In the genomic region with DNA sequence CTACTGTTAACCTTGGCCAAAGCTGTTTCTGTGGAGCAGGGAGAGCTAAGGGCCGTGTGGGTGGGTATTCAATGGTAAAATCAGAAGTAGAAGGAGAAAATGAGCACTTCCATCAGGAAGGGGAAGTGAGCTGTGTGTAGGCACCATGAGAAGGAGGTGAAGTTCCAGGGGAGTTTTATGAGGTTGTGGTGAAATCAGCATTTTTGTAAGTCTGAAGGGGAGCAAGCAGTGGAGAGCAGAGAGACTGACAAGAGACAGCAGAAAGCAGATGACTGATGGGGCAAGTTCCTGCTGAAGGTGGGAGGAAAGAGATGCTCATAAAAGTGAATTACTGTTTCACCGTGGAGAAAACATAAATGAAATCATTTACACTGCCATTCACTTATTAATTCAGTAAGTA, we compare ENCODE assay signal across 1 cellular context.
TF ChIP-seq lines count a peak whose summit lies in the region.

No MANE protein-coding gene starts in this region.

TF ChIP-seq in H1, 55 proteins besides CTCF, POLR2A, EP300 and RAD21:
- TF ChIP-seq TAF7 (optimal IDR thresholded peaks at IDR 0.05; ENCODE audit: borderline replicate concordance, low read depth, low read length) (no peak), KDM5A (IDR thresholded peaks at IDR 0.05; ENCODE audit: low read length) (no peak), RFX5 (IDR thresholded peaks at IDR 0.05; ENCODE audit: borderline replicate concordance, low read depth, low read length) (no peak), NRF1 (IDR thresholded peaks at IDR 0.05; ENCODE audit: low read depth, low read length) (no peak), PHF8 (conservative IDR thresholded peaks at IDR 0.05; ENCODE audit: low read depth, low read length) (no peak), SUZ12 (IDR thresholded peaks at IDR 0.05; ENCODE audit: low read length) (no peak), SP4 (IDR thresholded peaks at IDR 0.05; ENCODE audit: low read length) (no peak), TBP (IDR thresholded peaks at IDR 0.05; ENCODE audit: low read depth, low read length) (no peak), RBBP5 (IDR thresholded peaks at IDR 0.05; ENCODE audit: borderline replicate concordance, low read depth, low read length) (no peak), GTF2F1 (IDR thresholded peaks at IDR 0.05; ENCODE audit: borderline replicate concordance, low read depth, low read length) (no peak), GABPA (IDR thresholded peaks at IDR 0.05; ENCODE audit: borderline replicate concordance, insufficient read depth, low read length) (no peak), BACH1 (IDR thresholded peaks at IDR 0.05; ENCODE audit: low read length) (no peak), JUND (IDR thresholded peaks at IDR 0.05; ENCODE audit: low read length) (no peak), POU5F1 (IDR thresholded peaks at IDR 0.05; ENCODE audit: low read depth, low read length) (no peak), BRCA1 (IDR thresholded peaks at IDR 0.05; ENCODE audit: low read depth, low read length) (no peak), EZH2 (IDR thresholded peaks at IDR 0.05; ENCODE audit: low read depth, low read length, severe bottlenecking) (no peak)
- TF ChIP-seq, protein P1, sequence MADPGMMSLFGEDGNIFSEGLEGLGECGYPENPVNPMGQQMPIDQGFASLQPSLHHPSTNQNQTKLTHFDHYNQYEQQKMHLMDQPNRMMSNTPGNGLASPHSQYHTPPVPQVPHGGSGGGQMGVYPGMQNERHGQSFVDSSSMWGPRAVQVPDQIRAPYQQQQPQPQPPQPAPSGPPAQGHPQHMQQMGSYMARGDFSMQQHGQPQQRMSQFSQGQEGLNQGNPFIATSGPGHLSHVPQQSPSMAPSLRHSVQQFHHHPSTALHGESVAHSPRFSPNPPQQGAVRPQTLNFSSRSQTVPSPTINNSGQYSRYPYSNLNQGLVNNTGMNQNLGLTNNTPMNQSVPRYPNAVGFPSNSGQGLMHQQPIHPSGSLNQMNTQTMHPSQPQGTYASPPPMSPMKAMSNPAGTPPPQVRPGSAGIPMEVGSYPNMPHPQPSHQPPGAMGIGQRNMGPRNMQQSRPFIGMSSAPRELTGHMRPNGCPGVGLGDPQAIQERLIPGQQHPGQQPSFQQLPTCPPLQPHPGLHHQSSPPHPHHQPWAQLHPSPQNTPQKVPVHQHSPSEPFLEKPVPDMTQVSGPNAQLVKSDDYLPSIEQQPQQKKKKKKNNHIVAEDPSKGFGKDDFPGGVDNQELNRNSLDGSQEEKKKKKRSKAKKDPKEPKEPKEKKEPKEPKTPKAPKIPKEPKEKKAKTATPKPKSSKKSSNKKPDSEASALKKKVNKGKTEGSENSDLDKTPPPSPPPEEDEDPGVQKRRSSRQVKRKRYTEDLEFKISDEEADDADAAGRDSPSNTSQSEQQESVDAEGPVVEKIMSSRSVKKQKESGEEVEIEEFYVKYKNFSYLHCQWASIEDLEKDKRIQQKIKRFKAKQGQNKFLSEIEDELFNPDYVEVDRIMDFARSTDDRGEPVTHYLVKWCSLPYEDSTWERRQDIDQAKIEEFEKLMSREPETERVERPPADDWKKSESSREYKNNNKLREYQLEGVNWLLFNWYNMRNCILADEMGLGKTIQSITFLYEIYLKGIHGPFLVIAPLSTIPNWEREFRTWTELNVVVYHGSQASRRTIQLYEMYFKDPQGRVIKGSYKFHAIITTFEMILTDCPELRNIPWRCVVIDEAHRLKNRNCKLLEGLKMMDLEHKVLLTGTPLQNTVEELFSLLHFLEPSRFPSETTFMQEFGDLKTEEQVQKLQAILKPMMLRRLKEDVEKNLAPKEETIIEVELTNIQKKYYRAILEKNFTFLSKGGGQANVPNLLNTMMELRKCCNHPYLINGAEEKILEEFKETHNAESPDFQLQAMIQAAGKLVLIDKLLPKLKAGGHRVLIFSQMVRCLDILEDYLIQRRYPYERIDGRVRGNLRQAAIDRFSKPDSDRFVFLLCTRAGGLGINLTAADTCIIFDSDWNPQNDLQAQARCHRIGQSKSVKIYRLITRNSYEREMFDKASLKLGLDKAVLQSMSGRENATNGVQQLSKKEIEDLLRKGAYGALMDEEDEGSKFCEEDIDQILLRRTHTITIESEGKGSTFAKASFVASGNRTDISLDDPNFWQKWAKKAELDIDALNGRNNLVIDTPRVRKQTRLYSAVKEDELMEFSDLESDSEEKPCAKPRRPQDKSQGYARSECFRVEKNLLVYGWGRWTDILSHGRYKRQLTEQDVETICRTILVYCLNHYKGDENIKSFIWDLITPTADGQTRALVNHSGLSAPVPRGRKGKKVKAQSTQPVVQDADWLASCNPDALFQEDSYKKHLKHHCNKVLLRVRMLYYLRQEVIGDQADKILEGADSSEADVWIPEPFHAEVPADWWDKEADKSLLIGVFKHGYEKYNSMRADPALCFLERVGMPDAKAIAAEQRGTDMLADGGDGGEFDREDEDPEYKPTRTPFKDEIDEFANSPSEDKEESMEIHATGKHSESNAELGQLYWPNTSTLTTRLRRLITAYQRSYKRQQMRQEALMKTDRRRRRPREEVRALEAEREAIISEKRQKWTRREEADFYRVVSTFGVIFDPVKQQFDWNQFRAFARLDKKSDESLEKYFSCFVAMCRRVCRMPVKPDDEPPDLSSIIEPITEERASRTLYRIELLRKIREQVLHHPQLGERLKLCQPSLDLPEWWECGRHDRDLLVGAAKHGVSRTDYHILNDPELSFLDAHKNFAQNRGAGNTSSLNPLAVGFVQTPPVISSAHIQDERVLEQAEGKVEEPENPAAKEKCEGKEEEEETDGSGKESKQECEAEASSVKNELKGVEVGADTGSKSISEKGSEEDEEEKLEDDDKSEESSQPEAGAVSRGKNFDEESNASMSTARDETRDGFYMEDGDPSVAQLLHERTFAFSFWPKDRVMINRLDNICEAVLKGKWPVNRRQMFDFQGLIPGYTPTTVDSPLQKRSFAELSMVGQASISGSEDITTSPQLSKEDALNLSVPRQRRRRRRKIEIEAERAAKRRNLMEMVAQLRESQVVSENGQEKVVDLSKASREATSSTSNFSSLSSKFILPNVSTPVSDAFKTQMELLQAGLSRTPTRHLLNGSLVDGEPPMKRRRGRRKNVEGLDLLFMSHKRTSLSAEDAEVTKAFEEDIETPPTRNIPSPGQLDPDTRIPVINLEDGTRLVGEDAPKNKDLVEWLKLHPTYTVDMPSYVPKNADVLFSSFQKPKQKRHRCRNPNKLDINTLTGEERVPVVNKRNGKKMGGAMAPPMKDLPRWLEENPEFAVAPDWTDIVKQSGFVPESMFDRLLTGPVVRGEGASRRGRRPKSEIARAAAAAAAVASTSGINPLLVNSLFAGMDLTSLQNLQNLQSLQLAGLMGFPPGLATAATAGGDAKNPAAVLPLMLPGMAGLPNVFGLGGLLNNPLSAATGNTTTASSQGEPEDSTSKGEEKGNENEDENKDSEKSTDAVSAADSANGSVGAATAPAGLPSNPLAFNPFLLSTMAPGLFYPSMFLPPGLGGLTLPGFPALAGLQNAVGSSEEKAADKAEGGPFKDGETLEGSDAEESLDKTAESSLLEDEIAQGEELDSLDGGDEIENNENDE (IDR thresholded peaks at IDR 0.05; ENCODE audit: insufficient replicate concordance, low read length) = no peak
- TF ChIP-seq, protein P2, sequence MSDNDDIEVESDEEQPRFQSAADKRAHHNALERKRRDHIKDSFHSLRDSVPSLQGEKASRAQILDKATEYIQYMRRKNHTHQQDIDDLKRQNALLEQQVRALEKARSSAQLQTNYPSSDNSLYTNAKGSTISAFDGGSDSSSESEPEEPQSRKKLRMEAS (IDR thresholded peaks at IDR 0.05) = no peak
- TF ChIP-seq, protein P3, sequence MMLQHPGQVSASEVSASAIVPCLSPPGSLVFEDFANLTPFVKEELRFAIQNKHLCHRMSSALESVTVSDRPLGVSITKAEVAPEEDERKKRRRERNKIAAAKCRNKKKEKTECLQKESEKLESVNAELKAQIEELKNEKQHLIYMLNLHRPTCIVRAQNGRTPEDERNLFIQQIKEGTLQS (IDR thresholded peaks at IDR 0.05; ENCODE audit: insufficient read depth, low read depth, low read length) = no peak
